ENCODE assay signal across 7 cellular contexts in the genomic region with DNA sequence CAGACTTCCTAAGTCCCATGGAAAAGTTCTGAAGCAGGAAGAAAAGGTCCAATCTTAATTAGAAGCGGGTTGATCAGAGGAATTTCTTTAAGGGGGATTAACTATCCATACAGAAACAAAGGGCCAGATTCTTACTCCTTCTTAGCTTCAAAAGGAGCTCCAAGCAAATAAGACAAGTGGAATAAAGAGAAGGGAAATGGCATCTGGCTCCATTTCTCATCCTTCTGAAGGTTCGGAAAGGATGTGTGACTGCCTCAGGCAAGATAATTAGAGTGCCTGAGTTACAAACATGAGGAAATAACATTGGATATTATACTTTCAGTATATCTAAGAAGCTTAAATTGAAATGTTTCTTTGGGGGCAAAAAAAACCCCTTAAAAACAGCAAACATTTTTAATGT.
"Had no signal": no experiment of that assay in that cellular context is flagged by ENCODE, and none has a peak within 500 bp of the region (broad histone marks: within the 10 kb centered on the region; RNA-seq: fewer than 3 reads in every experiment).

No MANE protein-coding gene starts in this region.

- H3K4me1 Mint-ChIP-seq: IgD-negative memory B cell had no signal

- H3K27me3 Mint-ChIP-seq: IgD-negative memory B cell had no signal

- H3K4me3 ChIP-seq: K562 had no signal

- DNase-seq: IMR-90, KBM-7, KG1 had no signal

- H3K36me3 Mint-ChIP-seq: IgD-negative memory B cell had no signal

- ATAC-seq: HepG2, K562 had no signal

- H3K4me3 Mint-ChIP-seq: IgD-negative memory B cell had no signal

- H3K27ac ChIP-seq: HL-60 had no signal

- H3K27ac Mint-ChIP-seq: IgD-negative memory B cell had no signal
